ENCODE assay signal across 11 cellular contexts in genomic region chr1:41623736-41624135, GRCh38.
A peak's percentile ranks its signal among the peaks of the same experiment; 100 is the strongest.
DNase-seq lines count a peak whose midpoint lies in the region; ATAC-seq and TF ChIP-seq lines count a peak whose summit lies in the region.
"Had no signal": no experiment of that assay in that cellular context is flagged by ENCODE, and none has a peak within 500 bp of the region (broad histone marks: within the 10 kb centered on the region; RNA-seq: fewer than 3 reads in every experiment).

No MANE protein-coding gene starts in this region.

- H3K36me3 Mint-ChIP-seq in CD4-positive, CD25-positive, alpha-beta regulatory T cell, result peaks cover 20% of the 10 kb centered on the region

- 77 to 83% (median 82%) methylated on average over 10 of the region's 10 CpGs for WGBS in ovary, 3 donors

- H3K27ac ChIP-seq in CD4-positive, CD25-positive, alpha-beta regulatory T cell (ENCODE audit: insufficient read depth, low read length, poor library complexity, severe bottlenecking), result no peak overlapping the region
- H3K27ac ChIP-seq in ovary, result no peak overlapping the region

- peaks cover 13 to 35% (median 26%) of the 10 kb centered on the region in 4 donors for H3K4me1 Mint-ChIP-seq in CD4-positive, CD25-positive, alpha-beta regulatory T cell

- no peak overlapping the region for H3K4me3 ChIP-seq in CD4-positive, CD25-positive, alpha-beta regulatory T cell (ENCODE audit: low read depth, low read length)
- H3K4me3 ChIP-seq in ovary, result no peak overlapping the region

- no peaks in the 10 kb centered on the region for H3K9me3 Mint-ChIP-seq in CD4-positive, CD25-positive, alpha-beta regulatory T cell
- H3K9me3 Mint-ChIP-seq: nephron had no signal

- H3K27me3 ChIP-seq in CD4-positive, CD25-positive, alpha-beta regulatory T cell (ENCODE audit: control insufficient read depth, insufficient read depth, low read length), result no peaks in the 10 kb centered on the region
- no peaks in the 10 kb centered on the region for H3K27me3 ChIP-seq in ovary

- H3K27me3 Mint-ChIP-seq in CD4-positive, CD25-positive, alpha-beta regulatory T cell, result no peaks in the 10 kb centered on the region

- H3K36me3 ChIP-seq in CD4-positive, CD25-positive, alpha-beta regulatory T cell (ENCODE audit: control insufficient read depth, insufficient read depth, low read length), result peaks cover 8% of the 10 kb centered on the region
- H3K36me3 ChIP-seq in ovary, result no peaks in the 10 kb centered on the region

- H3K4me1 ChIP-seq in CD4-positive, CD25-positive, alpha-beta regulatory T cell (ENCODE audit: control insufficient read depth, insufficient read depth, low read length, poor library complexity, severe bottlenecking), result peaks cover 13% of the 10 kb centered on the region
- H3K4me1 ChIP-seq in ovary (ENCODE audit: insufficient read depth), result no peaks in the 10 kb centered on the region

- TF ChIP-seq POLR2A in ovary (IDR thresholded peaks at IDR 0.05), result no peak

- ATAC-seq in CD4-positive, CD25-positive, alpha-beta regulatory T cell (ENCODE audit: low read depth in 2 of 2), result no peak
- peak; percentile 17 for ATAC-seq in GM18907 (IDR thresholded peaks at IDR 0.05; ENCODE audit: unreplicated experiment)

- no peak for DNase-seq in CD4-positive, CD25-positive, alpha-beta regulatory T cell
- peak; percentile 76 for DNase-seq in NCI-H2029 treated with DMSO at 0.1 percent for 48 hours (lab: John Stamatoyannopoulos, UW)
- DNase-seq in islet precursor cell, result peak; percentile 25
- DNase-seq in DMS79 treated with DMSO at 0.1 percent for 48 hours (lab: John Stamatoyannopoulos, UW), result no peak
- DNase-seq in OCI-M1 (lab: John Stamatoyannopoulos, UW), result no peak
- no peak for DNase-seq in ovary
- DNase-seq in NCI-H2227 treated with DMSO at 0.1 percent for 48 hours (lab: John Stamatoyannopoulos, UW), result no peak
- DNase-seq: Calu3; stimulated activated naive CD4-positive, alpha-beta T cell treated with Interleukin-2 at 50 U/mL for 16 hours had no signal

- H3K9me3 ChIP-seq in CD4-positive, CD25-positive, alpha-beta regulatory T cell (ENCODE audit: control insufficient read depth in 2 of 2, low read length in 2 of 2), result no peaks in the 10 kb centered on the region
- H3K9me3 ChIP-seq in ovary, result no peaks in the 10 kb centered on the region

- peak overlapping the region in 2 of 3 donors; percentile 36 to 74 for H3K27ac Mint-ChIP-seq in CD4-positive, CD25-positive, alpha-beta regulatory T cell
- H3K27ac Mint-ChIP-seq: nephron had no signal

- intact Hi-C loops in ovary (cut with DNase I), result no loop called here

- no peak for TF ChIP-seq EP300 in ovary (IDR thresholded peaks at IDR 0.05)

- no peak overlapping the region for H3K4me3 Mint-ChIP-seq in CD4-positive, CD25-positive, alpha-beta regulatory T cell
- H3K4me3 Mint-ChIP-seq: nephron had no signal

- TF ChIP-seq CTCF in ovary (IDR thresholded peaks at IDR 0.05), result no peak

Comparison
In these comparisons a context has a peak if more than half of its experiments do, and no peak if none do; other contexts are left out.
1. DNase-seq: peak in NCI-H2029 treated with DMSO at 0.1 percent for 48 hours (single experiment) and islet precursor cell (single experiment); none in CD4-positive, CD25-positive, alpha-beta regulatory T cell (0 of 3), DMS79 treated with DMSO at 0.1 percent for 48 hours (single experiment), OCI-M1 (single experiment), ovary (0 of 5) and NCI-H2227 treated with DMSO at 0.1 percent for 48 hours (single experiment).